In genomic region chr1:57874426-57874825, GRCh38 we compare ENCODE assay signal across 19 cellular contexts.
A peak's percentile ranks its signal among the peaks of the same experiment; 100 is the strongest.
DNase-seq lines count a peak whose midpoint lies in the region; ATAC-seq, FAIRE-seq and TF ChIP-seq lines count a peak whose summit lies in the region.
"Had no signal": no experiment of that assay in that cellular context is flagged by ENCODE, and none has a peak within 500 bp of the region (broad histone marks: within the 10 kb centered on the region; RNA-seq: fewer than 3 reads in every experiment).

No MANE protein-coding gene starts in this region.

- H3K14ac ChIP-seq in trophoblast cell (ENCODE audit: low read length) = no peak overlapping the region

- H3K9ac ChIP-seq in trophoblast cell (ENCODE audit: low read length) = no peak overlapping the region

- TF ChIP-seq CTCF in bronchial epithelial cell (IDR thresholded peaks at IDR 0.05; ENCODE audit: insufficient read depth, low read length, severe bottlenecking) = no peak

- no peak overlapping the region for H4K8ac ChIP-seq in trophoblast cell (ENCODE audit: low read depth, low read length)

- H3K9me3 ChIP-seq in trophoblast cell (ENCODE audit: insufficient read depth, low read depth, low read length) = no peaks in the 10 kb centered on the region
- H3K9me3 ChIP-seq: pancreas, sigmoid colon, thoracic aorta had no signal

- FAIRE-seq in bronchial epithelial cell (lab: Jason Lieb, UNC) = no peak
- FAIRE-seq: pancreas had no signal

- no peaks in the 10 kb centered on the region for H3K4me1 ChIP-seq in trophoblast cell (ENCODE audit: control insufficient read depth in 1 of 2, insufficient read depth in 2 of 2, low read length in 2 of 2)
- H3K4me1 ChIP-seq: pancreas, sigmoid colon had no signal

- H2AK5ac ChIP-seq in trophoblast cell (ENCODE audit: low read length) = no peak overlapping the region

- WGBS in trophoblast cell (ENCODE audit: extremely low coverage, insufficient coverage, insufficient read length) = no CpG with 5 or more reads among the region's 2 CpGs

- H2BK5ac ChIP-seq in trophoblast cell (ENCODE audit: low read depth, low read length, poor library complexity) = no peak overlapping the region

- no peak overlapping the region for H2BK12ac ChIP-seq in trophoblast cell (ENCODE audit: low read length)

- no peak overlapping the region for H3K27ac ChIP-seq in trophoblast cell (ENCODE audit: low read depth, low read length)
- H3K27ac ChIP-seq: pancreas, sigmoid colon, thoracic aorta had no signal

- no peaks in the 10 kb centered on the region for H3K79me2 ChIP-seq in trophoblast cell (ENCODE audit: control insufficient read depth, insufficient read depth, low read length, poor library complexity)

- no peak overlapping the region for H4K91ac ChIP-seq in trophoblast cell (ENCODE audit: low read depth, low read length)

- no peaks in the 10 kb centered on the region for H3K79me1 ChIP-seq in trophoblast cell (ENCODE audit: low read length)

- no peak overlapping the region for H2AFZ ChIP-seq in trophoblast cell (ENCODE audit: insufficient read depth, low read length, poor library complexity)

- H3K18ac ChIP-seq in trophoblast cell (ENCODE audit: low read length) = no peak overlapping the region

- H3K4me2 ChIP-seq in trophoblast cell (ENCODE audit: low read length) = no peak overlapping the region

- no peak overlapping the region for H4K12ac ChIP-seq in trophoblast cell (ENCODE audit: low read depth, low read length)

- no peak for ATAC-seq in GM21825 (IDR thresholded peaks at IDR 0.05; ENCODE audit: unreplicated experiment)
- ATAC-seq: naive thymus-derived CD8-positive, alpha-beta T cell had no signal

- H3K36me3 ChIP-seq in bronchial epithelial cell (ENCODE audit: control insufficient read depth, insufficient read depth, low read length) (no peaks in the 10 kb centered on the region), trophoblast cell (ENCODE audit: control insufficient read depth in 1 of 2, insufficient read depth in 2 of 2, low read length in 2 of 2) (no peaks in the 10 kb centered on the region)
- H3K36me3 ChIP-seq: pancreas, sigmoid colon, thoracic aorta had no signal

- H3K4ac ChIP-seq in trophoblast cell (ENCODE audit: low read depth, low read length) = no peak overlapping the region

- H3K23ac ChIP-seq in trophoblast cell (ENCODE audit: low read length) = no peak overlapping the region

- H2BK120ac ChIP-seq in trophoblast cell (ENCODE audit: insufficient read depth, low read length, poor library complexity) = no peak overlapping the region

- no peaks in the 10 kb centered on the region for H3K27me3 ChIP-seq in bronchial epithelial cell (ENCODE audit: control insufficient read depth, insufficient read depth, low read length)
- no peaks in the 10 kb centered on the region for H3K27me3 ChIP-seq in trophoblast cell (ENCODE audit: insufficient read depth, low read length)
- H3K27me3 ChIP-seq: pancreas, sigmoid colon had no signal

- H3K4me3 ChIP-seq in bronchial epithelial cell (ENCODE audit: low read depth, low read length) (no peak overlapping the region), trophoblast cell (ENCODE audit: low read depth, low read length) (no peak overlapping the region)
- H3K4me3 ChIP-seq: pancreas, sigmoid colon, thoracic aorta had no signal

- peak; percentile 3 for DNase-seq in GM04503 (ENCODE audit: low read depth)
- peak; percentile 93 for DNase-seq in NCI-H510A (lab: John Stamatoyannopoulos, UW)
- peak; percentile 7 for DNase-seq in bronchial epithelial cell (ENCODE audit: low read depth)
- DNase-seq in trophoblast cell = peak; percentile 8 to 13
- no peak for DNase-seq in NCI-H446 (lab: John Stamatoyannopoulos, UW)
- DNase-seq in NCI-H187 (lab: John Stamatoyannopoulos, UW) = no peak
- DNase-seq: activated naive CD4-positive, alpha-beta T cell; amygdala; Calu3; effector memory CD4-positive, alpha-beta T cell; GDM1; mesendoderm; naive thymus-derived CD8-positive, alpha-beta T cell; NCI-H526 treated with DMSO at 0.1 percent for 48 hours; SHP77 treated with DMSO at 0.1 percent for 48 hours; sigmoid colon had no signal

Comparison
In these comparisons a context has a peak if more than half of its experiments do, and no peak if none do; other contexts are left out.
1. DNase-seq: peak in GM04503 (single experiment), NCI-H510A (single experiment), bronchial epithelial cell (single experiment) and trophoblast cell (2 of 2); none in NCI-H446 (0 of 2) and NCI-H187 (0 of 2).